10 cellular contexts compared by ENCODE assay signal in the genomic region with DNA sequence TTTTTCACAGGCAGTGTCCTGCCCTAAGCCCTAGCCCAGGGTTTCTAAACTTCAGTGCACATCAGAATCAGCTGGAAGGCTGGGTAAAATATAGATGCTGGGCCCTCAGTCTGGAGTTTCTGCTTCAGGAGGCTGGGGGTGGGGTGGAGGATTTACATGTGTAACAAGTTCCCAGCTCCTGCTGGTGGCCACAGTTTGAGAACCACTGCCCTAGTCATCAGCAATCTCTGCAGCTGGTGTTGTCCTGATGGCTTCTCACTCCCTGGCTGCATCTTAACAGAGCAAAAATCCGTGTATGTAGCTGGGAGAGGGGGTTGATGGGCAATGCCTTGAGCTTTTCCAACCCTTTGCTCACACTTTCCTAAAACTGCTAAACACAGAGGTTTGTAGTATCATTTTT.
DNase-seq lines count a peak whose midpoint lies in the region; ATAC-seq and TF ChIP-seq lines count a peak whose summit lies in the region.
"Had no signal": no experiment of that assay in that cellular context is flagged by ENCODE, and none has a peak within 500 bp of the region (broad histone marks: within the 10 kb centered on the region; RNA-seq: fewer than 3 reads in every experiment).

No MANE protein-coding gene starts in this region.

- H3K4me1 ChIP-seq in left lung (peaks cover 10 to 11% of the 10 kb centered on the region in 2 donors), subcutaneous abdominal adipose tissue (ENCODE audit: control insufficient read depth in 5 of 5, insufficient read depth in 5 of 5, low read length in 5 of 5) (peaks cover 14 to 29% (median 23%) of the 10 kb centered on the region in 5 donors)

- H3K9me3 ChIP-seq in MG63 (no peaks in the 10 kb centered on the region), left lung (no peaks in the 10 kb centered on the region), subcutaneous abdominal adipose tissue (ENCODE audit: control insufficient read depth in 5 of 5, low read length in 5 of 5) (no peaks in the 10 kb centered on the region)

- H3K4me3 ChIP-seq in MG63 (no peak overlapping the region), left lung (no peak overlapping the region), subcutaneous abdominal adipose tissue (ENCODE audit: low read depth in 1 of 5, low read length in 5 of 5) (no peak overlapping the region)

- H3K27ac ChIP-seq in caudate nucleus (ENCODE audit: low read depth, low read length) (peak overlapping the region; percentile 68), left lung (peak overlapping the region; percentile 73 to 83), subcutaneous abdominal adipose tissue (ENCODE audit: low read depth, low read length) (peak overlapping the region; percentile 71)

- no peak for TF ChIP-seq CTCF in left lung (IDR thresholded peaks at IDR 0.05)

- no peaks in the 10 kb centered on the region for H3K27me3 ChIP-seq in MG63
- no peaks in the 10 kb centered on the region for H3K27me3 ChIP-seq in left lung
- H3K27me3 ChIP-seq in subcutaneous abdominal adipose tissue (ENCODE audit: control insufficient read depth in 5 of 5, insufficient read depth in 4 of 5, low read length in 5 of 5): peaks cover 0 to 3% (median 0%) of the 10 kb centered on the region in 5 donors

- intact Hi-C loops in left lung (cut with DNase I): loop anchor here in 1 of 2 donors (5.0 to 10.0 kb wide), 2 partner anchors 116 to 263 kb away; no protein-coding TSS in a partner anchor

- peak; percentile 15 for DNase-seq in MG63
- peak in 1 of 61 donors; percentile 17 for DNase-seq in caudate nucleus (lab: John Stamatoyannopoulos, UW)
- DNase-seq in left lung: no peak
- no peak for DNase-seq in mesenteric fat pad (ENCODE audit: low spot score)
- DNase-seq in retina: no peak
- DNase-seq: activated CD4-positive, CD25-positive, alpha-beta regulatory T cell treated with anti-CD3 and anti-CD28 coated beads, Interleukin-2, amount 50 U/mL, for 72 hours; natural killer cell had no signal

- no peaks in the 10 kb centered on the region for H3K36me3 ChIP-seq in MG63
- no peaks in the 10 kb centered on the region for H3K36me3 ChIP-seq in left lung
- H3K36me3 ChIP-seq in subcutaneous abdominal adipose tissue (ENCODE audit: control insufficient read depth in 5 of 5, insufficient read depth in 5 of 5, low read length in 5 of 5): no peaks in the 10 kb centered on the region

- H3K9ac ChIP-seq in subcutaneous abdominal adipose tissue (ENCODE audit: low read length in 5 of 5): peak overlapping the region in 3 of 5 donors; percentile 8 to 57 (median 22)

- peak; percentile 2 for ATAC-seq in left lung
- ATAC-seq in GM21528 (IDR thresholded peaks at IDR 0.05; ENCODE audit: low FRiP score, unreplicated experiment): no peak
- no peak for ATAC-seq in GM19324 (IDR thresholded peaks at IDR 0.05; ENCODE audit: low FRiP score, unreplicated experiment)
- ATAC-seq: natural killer cell had no signal
